Comparison of ENCODE assay signal across 1 cellular context in genomic region chr3:53844262-53845102, GRCh38.
A peak's percentile ranks its signal among the peaks of the same experiment; 100 is the strongest.
TF ChIP-seq lines count a peak whose summit lies in the region.

No MANE protein-coding gene starts in this region.

TF ChIP-seq in HEK293, 187 proteins besides CTCF, POLR2A, EP300 and RAD21 (continued from another document):
- TF ChIP-seq ZNF148 (tag by site-specific recombination; IDR thresholded peaks at IDR 0.05; ENCODE audit: borderline replicate concordance), result no peak
- TF ChIP-seq ZNF600 (tag by site-specific recombination; IDR thresholded peaks at IDR 0.05), result peak; percentile 51; the same call in 1 of the 2 replicates
